8 cellular contexts compared by ENCODE assay signal in the genomic region with DNA sequence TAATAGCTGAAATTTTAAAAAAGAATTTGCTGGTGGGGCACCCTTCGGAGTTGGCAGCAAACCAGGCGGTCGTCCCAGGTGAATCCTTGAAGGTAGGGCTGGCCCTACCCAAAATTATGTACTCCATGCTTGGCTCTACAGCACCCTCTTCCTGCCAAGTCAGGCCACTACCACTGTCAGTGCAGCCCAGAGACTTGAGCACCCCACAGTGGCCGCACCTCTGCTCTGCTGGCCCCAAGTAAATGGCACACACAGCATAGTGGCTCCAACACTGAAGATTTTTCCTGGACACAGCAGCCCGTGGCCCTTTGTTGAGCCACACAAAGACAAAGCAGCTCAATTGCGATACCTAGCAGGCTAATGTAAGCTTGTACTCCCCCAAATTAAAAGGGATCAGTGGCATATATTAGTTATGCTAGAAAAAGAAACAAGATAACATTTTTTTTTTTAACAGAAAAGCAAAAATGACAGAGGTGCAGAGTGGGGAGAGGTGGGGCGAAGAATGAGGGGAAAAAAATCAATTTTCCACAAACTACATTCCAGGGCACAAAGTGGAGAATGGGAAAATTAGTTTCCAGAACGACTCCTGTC.
DNase-seq lines count a peak whose midpoint lies in the region; ATAC-seq, FAIRE-seq and TF ChIP-seq lines count a peak whose summit lies in the region.

No MANE protein-coding gene starts in this region.

- peaks cover 31% of the 10 kb centered on the region for H3K9me3 Mint-ChIP-seq in WTC11

- H3K27ac Mint-ChIP-seq in WTC11 = no peak overlapping the region

- no peaks in the 10 kb centered on the region for H3K27me3 ChIP-seq in pancreas

- H3K4me1 Mint-ChIP-seq in WTC11 = peaks cover 17% of the 10 kb centered on the region

- H3K36me3 ChIP-seq in pancreas = no peaks in the 10 kb centered on the region

- POLR2A ChIA-PET in WTC11 (lab: Charles Lee) = no interaction called here

- DNase-seq in DMS53 treated with DMSO at 0.1 percent for 48 hours (lab: John Stamatoyannopoulos, UW; ENCODE audit: unreplicated experiment) (peak; percentile 34), WTC11 (ENCODE audit: low spot score) (peak; percentile 84), pancreas (no peak), NCI-H187 (lab: John Stamatoyannopoulos, UW) (no peak), substantia nigra (lab: John Stamatoyannopoulos, UW) (no peak)

- ATAC-seq in GM21447 (IDR thresholded peaks at IDR 0.05; ENCODE audit: unreplicated experiment) (peak; percentile 58), WTC11 (peak; percentile 100), esophagus mucosa (peak; percentile 61), pancreas (peak in 3 of 4 donors; percentile 43 to 69 (median 67))

- no peak overlapping the region for H3K4me3 Mint-ChIP-seq in WTC11

- peak; percentile 94 for TF ChIP-seq CTCF in LNCAP (IDR thresholded peaks at IDR 0.05)
- peak; percentile 79 for TF ChIP-seq CTCF in WTC11 (IDR thresholded peaks at IDR 0.05)
- TF ChIP-seq CTCF in pancreas (IDR thresholded peaks at IDR 0.05) = peak in 1 of 4 donors; percentile 9

- no peaks in the 10 kb centered on the region for H3K4me1 ChIP-seq in pancreas

- FAIRE-seq in pancreas (lab: Jason Lieb, UNC) = no peak

- intact Hi-C loops in pancreas (cut with DNase I) = no loop called here

- 69 to 76% methylated on average over 8 of the region's 8 CpGs for WGBS in pancreas, 2 donors

- CTCF ChIA-PET in WTC11 (lab: Charles Lee) = interaction anchor here (0.6 to 1.0 kb wide), 2 partner anchors 47 to 124 kb away, joined by 3 read pairs; no protein-coding TSS in a partner anchor

- H3K27me3 Mint-ChIP-seq in WTC11 (ENCODE audit: low read depth) = no peaks in the 10 kb centered on the region

- peaks cover 9% of the 10 kb centered on the region for H3K36me3 Mint-ChIP-seq in WTC11

- H3K4me3 ChIP-seq in pancreas = no peak overlapping the region

- H3K27ac ChIP-seq in pancreas = no peak overlapping the region
- H3K27ac ChIP-seq in substantia nigra (ENCODE audit: low read depth, low read length, poor library complexity, severe bottlenecking) = no peak overlapping the region

- H3K9me3 ChIP-seq in pancreas = no peaks in the 10 kb centered on the region

TF ChIP-seq in WTC11, 78 proteins besides CTCF, POLR2A, EP300 and RAD21:
- TF ChIP-seq SP1 (CRISPR knock-in tag; conservative IDR thresholded peaks at IDR 0.05) = 0 out of 2 replicates have a peak, but pooled peaks have one; percentile 21
- TF ChIP-seq NFE2L1 (CRISPR knock-in tag; IDR thresholded peaks at IDR 0.05) = no peak
- peak; percentile 88 for TF ChIP-seq ZNF121 (CRISPR knock-in tag; IDR thresholded peaks at IDR 0.05)

Comparison
In these comparisons a context has a peak if more than half of its experiments do, and no peak if none do; other contexts are left out.
1. DNase-seq: peak in DMS53 treated with DMSO at 0.1 percent for 48 hours (single experiment) and WTC11 (single experiment); none in pancreas (0 of 6), NCI-H187 (0 of 2) and substantia nigra (0 of 49).
2. Peak in every context shown above with its lines, with median percentiles within 50 percentile points of each other: ATAC-seq.